6 cellular contexts compared by ENCODE assay signal in the genomic region with DNA sequence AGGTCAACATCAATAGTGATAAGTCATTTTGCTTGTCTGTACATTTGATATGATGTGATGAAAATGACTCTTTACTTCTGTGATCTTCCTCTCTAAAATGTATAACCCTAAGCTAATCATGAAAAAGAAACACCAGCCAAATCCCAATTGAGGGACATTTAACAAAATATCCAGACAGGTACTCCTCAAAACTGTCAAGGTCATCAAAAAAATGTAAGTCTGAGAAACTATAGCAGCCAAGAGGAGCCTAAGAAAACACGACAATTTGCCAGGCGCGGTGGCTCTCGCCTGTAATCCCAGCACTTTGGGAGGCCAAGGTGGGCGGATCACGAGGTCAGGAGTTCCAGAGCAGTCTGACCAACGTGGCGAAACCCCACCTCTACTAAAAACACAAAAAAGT.
"Had no signal": no experiment of that assay in that cellular context is flagged by ENCODE, and none has a peak within 500 bp of the region (broad histone marks: within the 10 kb centered on the region; RNA-seq: fewer than 3 reads in every experiment).

No MANE protein-coding gene starts in this region.

- FAIRE-seq: HTR-8/SVneo had no signal

- H3K9ac ChIP-seq: KMS-11 had no signal

- H3K27ac ChIP-seq: HL-60, KMS-11 had no signal

- DNase-seq: Karpas-422, KBM-7, KG1 had no signal

- H3K4me2 ChIP-seq: KMS-11 had no signal
